ENCODE assay signal across 9 cellular contexts in genomic region chr6:46217671-46218131, GRCh38. TPM values are rescaled to one million over a fixed set of nuclear protein-coding genes. Genes with fewer than 3 reads are reported as not detected.
DNase-seq lines count a peak whose midpoint lies in the region; ATAC-seq, FAIRE-seq and TF ChIP-seq lines count a peak whose summit lies in the region.
"Had no signal": no experiment of that assay in that cellular context is flagged by ENCODE, and none has a peak within 500 bp of the region (broad histone marks: within the 10 kb centered on the region; RNA-seq: fewer than 3 reads in every experiment).

No MANE protein-coding gene starts in this region.

- H3K4me3 ChIP-seq in mammary epithelial cell (replicated peaks in 1 of 3; ENCODE audit: insufficient read depth in 1 of 3, low read depth in 2 of 3, low read length in 3 of 3): no peak overlapping the region
- no peak overlapping the region for H3K4me3 ChIP-seq in WERI-Rb-1 (ENCODE audit: low read depth, low read length)

- H3K9me3 ChIP-seq in mammary epithelial cell (replicated peaks; ENCODE audit: insufficient read depth, low read length) (no peaks in the 10 kb centered on the region), WERI-Rb-1 (ENCODE audit: severe bottlenecking) (no peaks in the 10 kb centered on the region)

- peak; percentile 29 for DNase-seq in MCF 10A (ENCODE audit: unreplicated experiment)
- no peak for DNase-seq in mammary epithelial cell
- DNase-seq in stimulated activated naive CD8-positive, alpha-beta T cell treated with anti-CD3 and anti-CD28 coated beads, Interleukin-15, amount 100 ng/mL, for 72 hours: peak in 1 of 2 donors; percentile 19
- no peak for DNase-seq in HTR-8/SVneo (ENCODE audit: insufficient read length, low spot score)
- DNase-seq in NCI-H2171 treated with DMSO at 0.1 percent for 48 hours (lab: John Stamatoyannopoulos, UW): no peak
- DNase-seq in WERI-Rb-1: no peak

- H3K36me3 Mint-ChIP-seq in MCF 10A (ENCODE audit: insufficient read depth, unreplicated experiment): no peaks in the 10 kb centered on the region

- no peak for FAIRE-seq in HTR-8/SVneo (lab: Jason Lieb, UNC)

- H3K4me2 ChIP-seq in mammary epithelial cell (ENCODE audit: insufficient read depth, low read depth, low read length): no peak overlapping the region

- peaks cover 5% of the 10 kb centered on the region for H3K4me1 Mint-ChIP-seq in MCF 10A (ENCODE audit: insufficient read depth, unreplicated experiment)
- peaks cover 11% of the 10 kb centered on the region for H3K4me1 Mint-ChIP-seq in stimulated activated naive CD8-positive, alpha-beta T cell treated with anti-CD3 and anti-CD28 coated beads, Interleukin-15, amount 100 ng/mL, for 72 hours

- CTCF ChIA-PET in MCF 10A (lab: Yijun Ruan, JAX) (interaction anchor here (0.7 to 9.5 kb wide), 7 partner anchors 10 to 1723 kb away, joined by 3 to 192 read pairs (median 3); partner anchors contain the start of gene CLIC5), mammary epithelial cell (lab: Charles Lee; ENCODE audit: low non-redundant PET) (interaction anchor here (0.5 kb wide), 1 partner anchor 48 kb away, joined by 8 read pairs; no protein-coding TSS in a partner anchor)

- H3K4me3 Mint-ChIP-seq in MCF 10A (ENCODE audit: unreplicated experiment): no peak overlapping the region
- H3K4me3 Mint-ChIP-seq in stimulated activated naive CD8-positive, alpha-beta T cell treated with anti-CD3 and anti-CD28 coated beads, Interleukin-15, amount 100 ng/mL, for 72 hours: no peak overlapping the region

- H2AFZ ChIP-seq in mammary epithelial cell (ENCODE audit: low read depth, low read length): no peak overlapping the region

- H3K27ac Mint-ChIP-seq in MCF 10A (ENCODE audit: low read depth, unreplicated experiment): peak overlapping the region; percentile 0
- H3K27ac Mint-ChIP-seq in stimulated activated naive CD8-positive, alpha-beta T cell treated with anti-CD3 and anti-CD28 coated beads, Interleukin-15, amount 100 ng/mL, for 72 hours: no peak overlapping the region

- ATAC-seq in HG03159 (IDR thresholded peaks at IDR 0.05; ENCODE audit: unreplicated experiment): peak; percentile 63
- ATAC-seq in stimulated activated naive CD8-positive, alpha-beta T cell treated with anti-CD3 and anti-CD28 coated beads, Interleukin-15, amount 100 ng/mL, for 72 hours: peak; percentile 61

- H3K27me3 Mint-ChIP-seq in MCF 10A (ENCODE audit: insufficient read depth, unreplicated experiment): no peaks in the 10 kb centered on the region
- no peaks in the 10 kb centered on the region for H3K27me3 Mint-ChIP-seq in stimulated activated naive CD8-positive, alpha-beta T cell treated with anti-CD3 and anti-CD28 coated beads, Interleukin-15, amount 100 ng/mL, for 72 hours

- 45% methylated on average over 5 of the region's 5 CpGs for WGBS in mammary epithelial cell (ENCODE audit: low coverage, missing lambda C conversion rate)

- H3K9ac ChIP-seq in mammary epithelial cell (ENCODE audit: insufficient read depth, low read length): no peak overlapping the region

- BruUV-seq in MCF 10A (replicated peaks; lab: Mats Ljungman, UMichigan) (no TSS peak), mammary epithelial cell (replicated peaks; lab: Mats Ljungman, UMichigan) (no TSS peak)

- H3K4me1 ChIP-seq in mammary epithelial cell (ENCODE audit: insufficient read depth, low read length): no peaks in the 10 kb centered on the region

- in situ Hi-C loops in mammary epithelial cell (cut with MboI; ENCODE audit: low sequenced_read_pairs in 2 of 2): no loop called here

- no peak for TF ChIP-seq CTCF in MCF 10A (IDR thresholded peaks at IDR 0.05; ENCODE audit: unreplicated experiment)
- TF ChIP-seq CTCF in mammary epithelial cell (conservative IDR thresholded peaks at IDR 0.05 in 1 of 2, IDR thresholded peaks at IDR 0.05 in 1 of 2; ENCODE audit: extremely low read depth in 1 of 2, insufficient read depth in 1 of 2, low read depth in 1 of 2, low read length in 2 of 2): no peak
- no peak for TF ChIP-seq CTCF in WERI-Rb-1 (IDR thresholded peaks at IDR 0.05; ENCODE audit: low read depth, low read length)

- dilution Hi-C loops in mammary epithelial cell (cut with HindIII; ENCODE audit: low sequenced_read_pairs): no loop called here

- H3K27me3 ChIP-seq in mammary epithelial cell (ENCODE audit: insufficient read depth, low read length): peaks cover 2% of the 10 kb centered on the region
- no peaks in the 10 kb centered on the region for H3K27me3 ChIP-seq in WERI-Rb-1 (ENCODE audit: insufficient read depth, low read depth, severe bottlenecking)

- no peaks in the 10 kb centered on the region for H3K79me2 ChIP-seq in mammary epithelial cell (ENCODE audit: insufficient read depth, low read length)

- H3K27ac ChIP-seq in mammary epithelial cell (ENCODE audit: insufficient read depth, low read depth, low read length): no peak overlapping the region
- peak overlapping the region; percentile 76 for H3K27ac ChIP-seq in cingulate gyrus (ENCODE audit: low read depth, low read length)
- no peak overlapping the region for H3K27ac ChIP-seq in WERI-Rb-1
- H3K27ac ChIP-seq: epithelial cell of prostate had no signal

- H4K20me1 ChIP-seq in mammary epithelial cell (ENCODE audit: insufficient read depth, low read length): no peaks in the 10 kb centered on the region

- intact Hi-C loops in MCF 10A (cut with micrococcal nuclease) (no loop called here), mammary epithelial cell (cut with micrococcal nuclease) (no loop called here)

- POLR2A ChIA-PET in MCF 10A (lab: Yijun Ruan, JAX): interaction anchor here (0.5 kb wide), 1 partner anchor 616 kb away, joined by 3 read pairs; no protein-coding TSS in a partner anchor

- no peaks in the 10 kb centered on the region for H3K9me3 Mint-ChIP-seq in MCF 10A (ENCODE audit: unreplicated experiment)
- no peaks in the 10 kb centered on the region for H3K9me3 Mint-ChIP-seq in stimulated activated naive CD8-positive, alpha-beta T cell treated with anti-CD3 and anti-CD28 coated beads, Interleukin-15, amount 100 ng/mL, for 72 hours

- H3K36me3 ChIP-seq in mammary epithelial cell (ENCODE audit: insufficient read depth, low read length): no peaks in the 10 kb centered on the region
- H3K36me3 ChIP-seq in WERI-Rb-1: no peaks in the 10 kb centered on the region

RNA-seq across cellular contexts. Expression of gene ENPP5, which starts 46.9 kb away (rescaled TPM):
- total RNA-seq in MCF 10A (2022) (0.07 TPM in 1 of 2 replicates, not detected in the other), mammary epithelial cell (10 to 100 TPM in 1 of 2 donors, 1 to 10 TPM in 1; 2.9 to 27.0 TPM)
- polyA plus RNA-seq in mammary epithelial cell: 0.71 TPM
- 0.98 TPM for polyA minus RNA-seq in mammary epithelial cell
